Comparison of ENCODE assay signal across 9 cellular contexts in the genomic region with DNA sequence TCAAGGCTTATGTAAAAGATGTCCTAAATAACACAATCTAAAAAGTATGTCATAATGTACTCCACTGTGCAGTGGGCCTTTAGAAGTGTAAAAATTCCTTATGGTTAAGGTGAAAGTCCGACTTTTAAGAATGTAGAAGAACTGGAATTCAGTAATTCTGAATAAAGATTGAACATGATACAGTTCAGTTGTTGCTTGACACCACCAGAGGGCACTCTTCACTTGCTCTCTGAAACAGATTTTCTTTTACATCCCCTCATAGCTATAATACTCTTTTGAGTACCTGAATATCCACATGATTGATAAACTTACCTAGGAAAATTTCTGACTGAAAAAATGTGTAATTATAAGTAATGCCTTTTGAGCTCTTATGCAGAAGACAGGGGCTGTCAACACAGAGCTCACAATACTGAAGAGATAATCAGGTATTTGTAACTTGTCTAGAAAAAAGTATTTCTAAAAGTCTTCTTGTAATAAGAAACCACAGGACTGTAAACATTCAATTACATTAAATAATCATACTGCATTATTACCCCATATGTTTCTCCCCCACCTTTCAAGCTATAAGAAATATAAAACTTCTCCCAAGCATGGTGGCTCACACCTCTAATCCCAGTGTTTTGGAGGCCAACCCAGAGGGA.
DNase-seq lines count a peak whose midpoint lies in the region; ATAC-seq and TF ChIP-seq lines count a peak whose summit lies in the region.
"Had no signal": no experiment of that assay in that cellular context is flagged by ENCODE, and none has a peak within 500 bp of the region (broad histone marks: within the 10 kb centered on the region; RNA-seq: fewer than 3 reads in every experiment).

No MANE protein-coding gene starts in this region.

- no peak for ATAC-seq in activated CD8-positive, alpha-beta memory T cell treated with anti-CD3 and anti-CD28 coated beads, Interleukin-2, amount 10 ng/mL, durations not matched to agents 7 days and 5 days
- ATAC-seq in GM21390 (IDR thresholded peaks at IDR 0.05; ENCODE audit: unreplicated experiment) (peak; percentile 85), RWPE2 (ENCODE audit: low read depth) (peak; percentile 48; the same call in 1 of the 3 replicates), naive B cell (ENCODE audit: low read depth in 2 of 2) (no peak), GM18867 (IDR thresholded peaks at IDR 0.05; ENCODE audit: unreplicated experiment) (no peak)

- CTCF ChIA-PET in activated CD8-positive, alpha-beta memory T cell treated with anti-CD3 and anti-CD28 coated beads, Interleukin-2, amount 10 ng/mL, durations not matched to agents 7 days and 5 days (lab: Charles Lee), result interaction anchor here (0.7 to 3.8 kb wide), 22 partner anchors 8 to 342 kb away, joined by 3 to 25 read pairs (median 4); a partner anchor contains a TSS

- no peaks in the 10 kb centered on the region for H3F3A ChIP-seq in MM.1S (ENCODE audit: insufficient read depth, low read length)

- H3K9me3 ChIP-seq in MM.1S (replicated peaks; ENCODE audit: insufficient read depth, low read length) (no peaks in the 10 kb centered on the region), RWPE2 (ENCODE audit: severe bottlenecking) (no peaks in the 10 kb centered on the region)

- no peaks in the 10 kb centered on the region for H3K9me2 ChIP-seq in MM.1S (replicated peaks; ENCODE audit: insufficient read depth, low read length)

- H3K4me3 Mint-ChIP-seq in activated CD8-positive, alpha-beta memory T cell treated with anti-CD3 and anti-CD28 coated beads, Interleukin-2, amount 10 ng/mL, durations not matched to agents 7 days and 5 days, result no peak overlapping the region
- H3K4me3 Mint-ChIP-seq in naive B cell, result no peak overlapping the region
- H3K4me3 Mint-ChIP-seq: dendritic cell treated with granulocyte-macrophage colony-stimulating factor and Interleukin-4, amounts not matched to agents 40 ng/mL and 50 ng/mL, for 4 days had no signal

- peaks cover 11% of the 10 kb centered on the region for H3K27me3 Mint-ChIP-seq in activated CD8-positive, alpha-beta memory T cell treated with anti-CD3 and anti-CD28 coated beads, Interleukin-2, amount 10 ng/mL, durations not matched to agents 7 days and 5 days
- peaks cover 0 to 8% (median 0%) of the 10 kb centered on the region in 3 donors for H3K27me3 Mint-ChIP-seq in naive B cell

- no peaks in the 10 kb centered on the region for H3K4me1 Mint-ChIP-seq in activated CD8-positive, alpha-beta memory T cell treated with anti-CD3 and anti-CD28 coated beads, Interleukin-2, amount 10 ng/mL, durations not matched to agents 7 days and 5 days
- H3K4me1 Mint-ChIP-seq in naive B cell, result no peaks in the 10 kb centered on the region

- H3K36me3 ChIP-seq in MM.1S (replicated peaks; ENCODE audit: insufficient read depth, low read length) (no peaks in the 10 kb centered on the region), RWPE2 (ENCODE audit: low read depth) (no peaks in the 10 kb centered on the region)

- TF ChIP-seq CTCF in MM.1S (IDR thresholded peaks at IDR 0.05; ENCODE audit: low read length) (peak; percentile 80), RWPE2 (IDR thresholded peaks at IDR 0.05; ENCODE audit: poor library complexity, severe bottlenecking) (peak; percentile 94), epithelial cell of esophagus (IDR thresholded peaks at IDR 0.05; ENCODE audit: insufficient read depth, low read depth, low read length, missing control alignments) (peak; percentile 82)

- DNase-seq in activated CD8-positive, alpha-beta memory T cell treated with anti-CD3 and anti-CD28 coated beads, Interleukin-2, amount 10 ng/mL, durations not matched to agents 7 days and 5 days, result peak; percentile 44
- no peak for DNase-seq in activated CD8-positive, alpha-beta memory T cell treated with anti-CD3 and anti-CD28 coated beads for 24 hours
- DNase-seq in MM.1S (peak; percentile 58), RWPE2 (ENCODE audit: low spot score) (no peak), epithelial cell of esophagus (ENCODE audit: low read depth) (peak; percentile 71), naive B cell (peak; percentile 27)

- no peak overlapping the region for H2AFZ ChIP-seq in MM.1S (ENCODE audit: low read length)

- no peaks in the 10 kb centered on the region for H3K27me3 ChIP-seq in MM.1S (replicated peaks; ENCODE audit: insufficient read depth, low read length)
- H3K27me3 ChIP-seq in RWPE2 (ENCODE audit: insufficient read depth, poor library complexity, severe bottlenecking), result no peaks in the 10 kb centered on the region

- H3K4me2 ChIP-seq in MM.1S (ENCODE audit: low read depth, low read length), result no peak overlapping the region

- H4K20me1 ChIP-seq in MM.1S (ENCODE audit: insufficient read depth, low read length), result no peaks in the 10 kb centered on the region

- H3K36me3 Mint-ChIP-seq in activated CD8-positive, alpha-beta memory T cell treated with anti-CD3 and anti-CD28 coated beads, Interleukin-2, amount 10 ng/mL, durations not matched to agents 7 days and 5 days, result no peaks in the 10 kb centered on the region
- no peaks in the 10 kb centered on the region for H3K36me3 Mint-ChIP-seq in naive B cell

- H3K79me2 ChIP-seq in MM.1S (ENCODE audit: low read length), result no peaks in the 10 kb centered on the region

- no peak overlapping the region for H3K27ac ChIP-seq in MM.1S (ENCODE audit: low read length)
- H3K27ac ChIP-seq in RWPE2 (ENCODE audit: poor library complexity, severe bottlenecking), result no peak overlapping the region

- H3K27ac Mint-ChIP-seq in activated CD8-positive, alpha-beta memory T cell treated with anti-CD3 and anti-CD28 coated beads, Interleukin-2, amount 10 ng/mL, durations not matched to agents 7 days and 5 days, result no peak overlapping the region
- H3K27ac Mint-ChIP-seq in naive B cell, result no peak overlapping the region
- H3K27ac Mint-ChIP-seq: dendritic cell treated with granulocyte-macrophage colony-stimulating factor and Interleukin-4, amounts not matched to agents 40 ng/mL and 50 ng/mL, for 4 days had no signal

- no peak overlapping the region for H3K9ac ChIP-seq in MM.1S (ENCODE audit: low read length)

- H3K4me1 ChIP-seq in MM.1S (ENCODE audit: low read length) (no peaks in the 10 kb centered on the region), RWPE2 (ENCODE audit: insufficient read depth, poor library complexity, severe bottlenecking) (no peaks in the 10 kb centered on the region)

- no peaks in the 10 kb centered on the region for H3K9me3 Mint-ChIP-seq in activated CD8-positive, alpha-beta memory T cell treated with anti-CD3 and anti-CD28 coated beads, Interleukin-2, amount 10 ng/mL, durations not matched to agents 7 days and 5 days (ENCODE audit: low read depth)
- no peaks in the 10 kb centered on the region for H3K9me3 Mint-ChIP-seq in naive B cell
- H3K9me3 Mint-ChIP-seq: dendritic cell treated with granulocyte-macrophage colony-stimulating factor and Interleukin-4, amounts not matched to agents 40 ng/mL and 50 ng/mL, for 4 days had no signal

- H3K4me3 ChIP-seq in MM.1S (ENCODE audit: low read length) (no peak overlapping the region), RWPE2 (ENCODE audit: severe bottlenecking) (no peak overlapping the region), epithelial cell of esophagus (ENCODE audit: low read length) (no peak overlapping the region)

Comparison
In these comparisons a context has a peak if more than half of its experiments do, and no peak if none do; other contexts are left out.
1. DNase-seq: peak in activated CD8-positive, alpha-beta memory T cell treated with anti-CD3 and anti-CD28 coated beads, Interleukin-2, amount 10 ng/mL, durations not matched to agents 7 days and 5 days (single experiment), MM.1S (single experiment), epithelial cell of esophagus (single experiment) and naive B cell (single experiment); none in activated CD8-positive, alpha-beta memory T cell treated with anti-CD3 and anti-CD28 coated beads for 24 hours (single experiment) and RWPE2 (single experiment).
2. ATAC-seq: peak in GM21390 (single experiment) and RWPE2 (single experiment); none in activated CD8-positive, alpha-beta memory T cell treated with anti-CD3 and anti-CD28 coated beads, Interleukin-2, amount 10 ng/mL, durations not matched to agents 7 days and 5 days (single experiment), naive B cell (0 of 2) and GM18867 (single experiment).
3. Peak in every context shown above with its lines, with median percentiles within 50 percentile points of each other: CTCF ChIP-seq.